Comparison of ENCODE assay signal across 17 cellular contexts in the genomic region with DNA sequence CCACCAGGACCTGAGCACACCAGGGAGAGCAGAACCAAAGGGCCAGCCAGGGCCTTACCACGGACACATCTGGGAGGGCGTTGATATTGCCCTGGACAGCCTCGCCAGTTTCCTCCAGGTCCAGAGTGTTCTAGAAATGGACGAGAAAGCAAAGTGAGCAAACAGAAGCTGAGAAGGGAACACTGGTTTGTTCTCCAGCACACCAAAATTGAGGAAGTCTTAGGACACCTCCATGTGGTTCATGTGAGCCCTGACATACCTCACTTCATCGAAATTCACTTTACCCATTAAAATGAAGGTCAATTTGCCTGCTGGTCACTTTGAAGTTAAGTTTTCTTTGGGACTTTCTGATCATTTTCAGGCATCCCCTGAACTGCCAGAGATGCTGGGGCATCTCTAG. TPM values are rescaled to one million over a fixed set of nuclear protein-coding genes. Genes with fewer than 3 reads are reported as not detected.
A peak's percentile ranks its signal among the peaks of the same experiment; 100 is the strongest.
DNase-seq lines count a peak whose midpoint lies in the region; ATAC-seq, FAIRE-seq and TF ChIP-seq lines count a peak whose summit lies in the region.
"Had no signal": no experiment of that assay in that cellular context is flagged by ENCODE, and none has a peak within 500 bp of the region (broad histone marks: within the 10 kb centered on the region; RNA-seq: fewer than 3 reads in every experiment).

No MANE protein-coding gene starts in this region.

- H3K79me2 ChIP-seq in trophoblast cell (ENCODE audit: control insufficient read depth, insufficient read depth, low read length, poor library complexity): no peaks in the 10 kb centered on the region

- H3K4me2 ChIP-seq in trophoblast cell (ENCODE audit: low read length): no peak overlapping the region

- no CpG with 5 or more reads among the region's 5 CpGs for WGBS in trophoblast cell (ENCODE audit: extremely low coverage, insufficient coverage, insufficient read length)

- H3K18ac ChIP-seq in trophoblast cell (ENCODE audit: low read length): no peak overlapping the region

- H3K27ac ChIP-seq in trophoblast cell (ENCODE audit: low read depth, low read length): no peak overlapping the region

- no peaks in the 10 kb centered on the region for H3K9me3 Mint-ChIP-seq in activated T-helper 17 cell treated with anti-CD3 and anti-CD28 coated beads, Interleukin-2, amount 50 U/mL, for 72 hours
- no peaks in the 10 kb centered on the region for H3K9me3 Mint-ChIP-seq in activated T-helper 2 cell treated with anti-CD3 and anti-CD28 coated beads, Interferon-gamma antibody, Interleukin-2, Interleukin-4, amounts not matched to agents 10 μg/mL and 5 μg/mL and 100 μg/mL, durations not matched to agents 14 hours and 24 hours and 36 hours
- H3K9me3 Mint-ChIP-seq: CD4-positive, alpha-beta memory T cell had no signal

- no peak overlapping the region for H2AFZ ChIP-seq in trophoblast cell (ENCODE audit: insufficient read depth, low read length, poor library complexity)

- H2AK5ac ChIP-seq in trophoblast cell (ENCODE audit: low read length): no peak overlapping the region

- no peak for DNase-seq in bronchial epithelial cell (ENCODE audit: low read depth)
- DNase-seq in trophoblast cell: no peak
- DNase-seq in NAMALWA (ENCODE audit: low spot score): no peak
- no peak for DNase-seq in activated T-helper 2 cell treated with anti-CD3 and anti-CD28 coated beads, Interferon-gamma antibody, Interleukin-2, Interleukin-4, amounts not matched to agents 10 μg/mL and 5 μg/mL and 100 μg/mL, durations not matched to agents 14 hours and 24 hours and 36 hours (ENCODE audit: low spot score)
- no peak for DNase-seq in stimulated activated CD4-positive, alpha-beta T cell treated with anti-CD3 and anti-CD28 coated beads, Interleukin-2, amount 100 ng/mL, for 48 hours
- DNase-seq: C1 segment of cervical spinal cord; Calu3; CD4-positive, alpha-beta memory T cell; COR-L47; DMS79 treated with DMSO at 0.1 percent for 48 hours; GF-D8; GOT3; H7; HCEC 1CT had no signal

- no peak overlapping the region for H3K9ac ChIP-seq in trophoblast cell (ENCODE audit: low read length)

- H3K4me3 ChIP-seq in bronchial epithelial cell (ENCODE audit: low read depth, low read length): no peak overlapping the region
- H3K4me3 ChIP-seq in trophoblast cell (ENCODE audit: low read depth, low read length): no peak overlapping the region

- H2BK120ac ChIP-seq in trophoblast cell (ENCODE audit: insufficient read depth, low read length, poor library complexity): no peak overlapping the region

- no peak overlapping the region for H4K91ac ChIP-seq in trophoblast cell (ENCODE audit: low read depth, low read length)

- H3K4me1 ChIP-seq in trophoblast cell (ENCODE audit: control insufficient read depth in 1 of 2, insufficient read depth in 2 of 2, low read length in 2 of 2): peaks cover 22 to 28% of the 10 kb centered on the region in 2 experiments

- peak; percentile 90 for FAIRE-seq in bronchial epithelial cell (lab: Jason Lieb, UNC)
- FAIRE-seq: GM12891, GM18507 had no signal

- no peak overlapping the region for H3K4me3 Mint-ChIP-seq in activated T-helper 17 cell treated with anti-CD3 and anti-CD28 coated beads, Interleukin-2, amount 50 U/mL, for 72 hours
- no peak overlapping the region for H3K4me3 Mint-ChIP-seq in activated T-helper 2 cell treated with anti-CD3 and anti-CD28 coated beads, Interferon-gamma antibody, Interleukin-2, Interleukin-4, amounts not matched to agents 10 μg/mL and 5 μg/mL and 100 μg/mL, durations not matched to agents 14 hours and 24 hours and 36 hours (ENCODE audit: low read depth)
- H3K4me3 Mint-ChIP-seq: CD4-positive, alpha-beta memory T cell had no signal

- peak overlapping the region; percentile 45 for H3K27ac Mint-ChIP-seq in activated T-helper 17 cell treated with anti-CD3 and anti-CD28 coated beads, Interleukin-2, amount 50 U/mL, for 72 hours
- no peak overlapping the region for H3K27ac Mint-ChIP-seq in activated T-helper 2 cell treated with anti-CD3 and anti-CD28 coated beads, Interferon-gamma antibody, Interleukin-2, Interleukin-4, amounts not matched to agents 10 μg/mL and 5 μg/mL and 100 μg/mL, durations not matched to agents 14 hours and 24 hours and 36 hours

- no peak overlapping the region for H4K12ac ChIP-seq in trophoblast cell (ENCODE audit: low read depth, low read length)

- no peaks in the 10 kb centered on the region for H3K27me3 Mint-ChIP-seq in activated T-helper 17 cell treated with anti-CD3 and anti-CD28 coated beads, Interleukin-2, amount 50 U/mL, for 72 hours
- no peaks in the 10 kb centered on the region for H3K27me3 Mint-ChIP-seq in activated T-helper 2 cell treated with anti-CD3 and anti-CD28 coated beads, Interferon-gamma antibody, Interleukin-2, Interleukin-4, amounts not matched to agents 10 μg/mL and 5 μg/mL and 100 μg/mL, durations not matched to agents 14 hours and 24 hours and 36 hours (ENCODE audit: low read depth)
- H3K27me3 Mint-ChIP-seq: CD4-positive, alpha-beta memory T cell had no signal

- H4K8ac ChIP-seq in trophoblast cell (ENCODE audit: low read depth, low read length): no peak overlapping the region

- no peak for ATAC-seq in activated T-helper 17 cell treated with anti-CD3 and anti-CD28 coated beads, Interleukin-2, amount 50 U/mL, for 72 hours (replicated peaks)

- H3K36me3 ChIP-seq in bronchial epithelial cell (ENCODE audit: control insufficient read depth, insufficient read depth, low read length) (no peaks in the 10 kb centered on the region), trophoblast cell (ENCODE audit: control insufficient read depth in 1 of 2, insufficient read depth in 2 of 2, low read length in 2 of 2) (peaks cover 4 to 7% of the 10 kb centered on the region in 2 experiments)

- H3K14ac ChIP-seq in trophoblast cell (ENCODE audit: low read length): peak overlapping the region; percentile 18

- no peaks in the 10 kb centered on the region for H3K36me3 Mint-ChIP-seq in activated T-helper 17 cell treated with anti-CD3 and anti-CD28 coated beads, Interleukin-2, amount 50 U/mL, for 72 hours (ENCODE audit: low read depth)
- no peaks in the 10 kb centered on the region for H3K36me3 Mint-ChIP-seq in activated T-helper 2 cell treated with anti-CD3 and anti-CD28 coated beads, Interferon-gamma antibody, Interleukin-2, Interleukin-4, amounts not matched to agents 10 μg/mL and 5 μg/mL and 100 μg/mL, durations not matched to agents 14 hours and 24 hours and 36 hours (ENCODE audit: low read depth)
- H3K36me3 Mint-ChIP-seq: CD4-positive, alpha-beta memory T cell had no signal

- H3K4me1 Mint-ChIP-seq in activated T-helper 17 cell treated with anti-CD3 and anti-CD28 coated beads, Interleukin-2, amount 50 U/mL, for 72 hours: no peaks in the 10 kb centered on the region
- peaks cover 6% of the 10 kb centered on the region for H3K4me1 Mint-ChIP-seq in activated T-helper 2 cell treated with anti-CD3 and anti-CD28 coated beads, Interferon-gamma antibody, Interleukin-2, Interleukin-4, amounts not matched to agents 10 μg/mL and 5 μg/mL and 100 μg/mL, durations not matched to agents 14 hours and 24 hours and 36 hours (ENCODE audit: low read depth)

- H2BK12ac ChIP-seq in trophoblast cell (ENCODE audit: low read length): no peak overlapping the region

- no peak for TF ChIP-seq CTCF in bronchial epithelial cell (IDR thresholded peaks at IDR 0.05; ENCODE audit: insufficient read depth, low read length, severe bottlenecking)

- peaks cover 2% of the 10 kb centered on the region for H3K27me3 ChIP-seq in bronchial epithelial cell (ENCODE audit: control insufficient read depth, insufficient read depth, low read length)
- no peaks in the 10 kb centered on the region for H3K27me3 ChIP-seq in trophoblast cell (ENCODE audit: insufficient read depth, low read length)

- no peak overlapping the region for H3K4ac ChIP-seq in trophoblast cell (ENCODE audit: low read depth, low read length)

- intact Hi-C loops in activated T-helper 2 cell treated with anti-CD3 and anti-CD28 coated beads, Interferon-gamma antibody, Interleukin-2, Interleukin-4, amounts not matched to agents 10 μg/mL and 5 μg/mL and 100 μg/mL, durations not matched to agents 14 hours and 24 hours and 36 hours (cut with micrococcal nuclease): loop anchor here (5.0 to 10.0 kb wide), 2 partner anchors 79 to 1117 kb away; no protein-coding TSS in a partner anchor

- no peak overlapping the region for H3K23ac ChIP-seq in trophoblast cell (ENCODE audit: low read length)

- no peak overlapping the region for H2BK5ac ChIP-seq in trophoblast cell (ENCODE audit: low read depth, low read length, poor library complexity)

- peaks cover 6% of the 10 kb centered on the region for H3K79me1 ChIP-seq in trophoblast cell (ENCODE audit: low read length)

- H3K9me3 ChIP-seq in trophoblast cell (ENCODE audit: insufficient read depth, low read depth, low read length): peaks cover 5% of the 10 kb centered on the region

RNA-seq across cellular contexts. Expression of gene AKNA, which starts 20.1 kb away (rescaled TPM):
- total RNA-seq in activated T-helper 17 cell treated with anti-CD3 and anti-CD28 coated beads, Interleukin-2, amount 50 U/mL, for 72 hours: 100 to 1,000 TPM; 169 to 184 TPM
- total RNA-seq in bronchial epithelial cell: 2.6 and 3.7 TPM in 2 replicates
- polyA plus RNA-seq in trophoblast cell (2013): 14.4 and 16.0 TPM in 2 replicates
- 152 TPM in 2 replicates for total RNA-seq in activated T-helper 2 cell treated with anti-CD3 and anti-CD28 coated beads, Interferon-gamma antibody, Interleukin-2, Interleukin-4, amounts not matched to agents 10 μg/mL and 5 μg/mL and 100 μg/mL, durations not matched to agents 14 hours and 24 hours and 36 hours

Comparison
In these comparisons a context has a peak if more than half of its experiments do, and no peak if none do; other contexts are left out.
1. RNA of gene AKNA, which starts 20.1 kb away (total RNA-seq): 169 to 184 TPM in activated T-helper 17 cell treated with anti-CD3 and anti-CD28 coated beads, Interleukin-2, amount 50 U/mL, for 72 hours and 152 TPM in activated T-helper 2 cell treated with anti-CD3 and anti-CD28 coated beads, Interferon-gamma antibody, Interleukin-2, Interleukin-4, amounts not matched to agents 10 μg/mL and 5 μg/mL and 100 μg/mL, durations not matched to agents 14 hours and 24 hours and 36 hours; 2.6 to 3.7 TPM in bronchial epithelial cell; every median in the first group is over 10 times any median in the second.